In the genomic region with DNA sequence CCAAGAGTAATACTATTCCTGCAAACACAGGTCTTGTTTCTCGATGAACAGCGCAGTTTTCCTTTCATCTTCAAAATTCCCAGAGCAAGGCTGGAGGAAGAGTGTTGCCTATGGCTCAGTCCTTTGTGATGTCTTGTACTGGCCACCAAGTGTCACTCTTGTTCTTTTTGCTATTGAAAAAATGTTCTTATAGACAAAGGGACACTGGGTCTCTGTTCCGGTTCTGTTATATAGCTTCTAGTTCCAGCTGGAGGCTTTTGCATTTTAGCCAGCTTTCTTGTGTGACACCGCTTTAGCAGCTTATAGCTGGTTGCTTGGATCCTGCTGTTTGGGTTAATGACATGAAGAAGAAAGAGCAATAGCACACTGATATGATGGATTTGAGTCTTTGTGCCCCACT, we compare ENCODE assay signal across 14 cellular contexts.
DNase-seq lines count a peak whose midpoint lies in the region; ATAC-seq and TF ChIP-seq lines count a peak whose summit lies in the region.
"Had no signal": no experiment of that assay in that cellular context is flagged by ENCODE, and none has a peak within 500 bp of the region (broad histone marks: within the 10 kb centered on the region; RNA-seq: fewer than 3 reads in every experiment).

No MANE protein-coding gene starts in this region.

- no peaks in the 10 kb centered on the region for H3K27me3 ChIP-seq in smooth muscle cell (ENCODE audit: low read depth)
- H3K27me3 ChIP-seq: SJCRH30 had no signal

- H3K27ac ChIP-seq in smooth muscle cell (ENCODE audit: low read depth) = no peak overlapping the region
- H3K27ac ChIP-seq: gastroesophageal sphincter, SJCRH30 had no signal

- H3K36me3 ChIP-seq in smooth muscle cell (ENCODE audit: low read depth) = no peaks in the 10 kb centered on the region
- H3K36me3 ChIP-seq: gastroesophageal sphincter, SJCRH30 had no signal

- 78% methylated on average over 4 of the region's 4 CpGs for WGBS in smooth muscle cell (ENCODE audit: low lambda C conversion rate)

- ATAC-seq in GM21825 (IDR thresholded peaks at IDR 0.05; ENCODE audit: unreplicated experiment) = no peak
- ATAC-seq: gastroesophageal sphincter had no signal

- H3K9me3 ChIP-seq in smooth muscle cell (replicated peaks; ENCODE audit: low read depth) = no peaks in the 10 kb centered on the region
- H3K9me3 ChIP-seq: gastroesophageal sphincter, SJCRH30 had no signal

- no peak overlapping the region for H2AFZ ChIP-seq in smooth muscle cell (ENCODE audit: low read depth)

- no peaks in the 10 kb centered on the region for H3K4me1 ChIP-seq in smooth muscle cell (ENCODE audit: low read depth)
- H3K4me1 ChIP-seq: gastroesophageal sphincter, SJCRH30 had no signal

- H3K4me3 ChIP-seq in smooth muscle cell = no peak overlapping the region
- H3K4me3 ChIP-seq: gastroesophageal sphincter, SJCRH30 had no signal

- TF ChIP-seq CTCF in smooth muscle cell (IDR thresholded peaks at IDR 0.05; ENCODE audit: borderline replicate concordance, insufficient read depth, poor library complexity, severe bottlenecking) = peak; percentile 27

- no peaks in the 10 kb centered on the region for H3K79me2 ChIP-seq in smooth muscle cell (ENCODE audit: low read depth)

- H3K9ac ChIP-seq in smooth muscle cell (ENCODE audit: low read depth) = no peak overlapping the region

- no peak overlapping the region for H3K4me2 ChIP-seq in smooth muscle cell

- DNase-seq in NCI-H524 (lab: John Stamatoyannopoulos, UW) (peak; percentile 0 to 16), NCI-H524 treated with DMSO at 0.1 percent for 48 hours (lab: John Stamatoyannopoulos, UW) (no peak), NCI-H69 (lab: John Stamatoyannopoulos, UW) (peak; percentile 11), globus pallidus (ENCODE audit: low spot score) (peak; percentile 39), smooth muscle cell (lab: John Stamatoyannopoulos, UW; ENCODE audit: unreplicated experiment) (no peak), HUDEP-2 (lab: John Stamatoyannopoulos, UW; ENCODE audit: unreplicated experiment in 76 of 76) (no peak), amniotic stem cell (lab: John Stamatoyannopoulos, UW) (no peak)
- DNase-seq: activated CD4-positive, alpha-beta T cell treated with anti-CD3 and anti-CD28 coated beads, Interleukin-2, amount 50 U/mL, for 1 hour; activated naive CD4-positive, alpha-beta T cell treated with anti-CD3 and anti-CD28 coated beads for 36 hours; cortex of kidney; mammary epithelial cell had no signal

- H3F3A ChIP-seq in smooth muscle cell (ENCODE audit: low read depth) = no peaks in the 10 kb centered on the region

- no peaks in the 10 kb centered on the region for H4K20me1 ChIP-seq in smooth muscle cell (ENCODE audit: low read depth)

Comparison
In these comparisons a context has a peak if more than half of its experiments do, and no peak if none do; other contexts are left out.
1. DNase-seq: peak in NCI-H524 (2 of 2), NCI-H69 (single experiment) and globus pallidus (single experiment); none in NCI-H524 treated with DMSO at 0.1 percent for 48 hours (single experiment), smooth muscle cell (single experiment), HUDEP-2 (0 of 76) and amniotic stem cell (single experiment).